ENCODE assay signal across 1 cellular context in genomic region chr19:49684251-49684982, GRCh38.
TF ChIP-seq lines count a peak whose summit lies in the region.

No MANE protein-coding gene starts in this region.

TF ChIP-seq in HepG2, 621 proteins besides CTCF, POLR2A, EP300 and RAD21:
- TF ChIP-seq MTF1 (CRISPR knock-in tag; IDR thresholded peaks at IDR 0.05) = no peak
- no peak for TF ChIP-seq GMEB1 (CRISPR knock-in tag; IDR thresholded peaks at IDR 0.05; ENCODE audit: borderline replicate concordance)
- no peak for TF ChIP-seq CBX5 (CRISPR knock-in tag; IDR thresholded peaks at IDR 0.05; ENCODE audit: borderline replicate concordance)
- TF ChIP-seq ZNF556 (CRISPR knock-in tag; IDR thresholded peaks at IDR 0.05; ENCODE audit: borderline replicate concordance) = no peak
- no peak for TF ChIP-seq ZNF850 (CRISPR knock-in tag; conservative IDR thresholded peaks at IDR 0.05)
- peak; percentile 10; the same call in 1 of the 2 replicates for TF ChIP-seq DNMT1 (CRISPR knock-in tag; IDR thresholded peaks at IDR 0.05)
- TF ChIP-seq XRCC5 (optimal IDR thresholded peaks at IDR 0.05; ENCODE audit: low read length) = peak; percentile 65
- no peak for TF ChIP-seq KMT2B (CRISPR knock-in tag; IDR thresholded peaks at IDR 0.05)
- TF ChIP-seq ZNF687 (CRISPR knock-in tag; IDR thresholded peaks at IDR 0.05) = peak; percentile 32; the same call in 1 of the 2 replicates
- TF ChIP-seq E2F5 (CRISPR knock-in tag; conservative IDR thresholded peaks at IDR 0.05) = no peak
- no peak for TF ChIP-seq ZNF143 (CRISPR knock-in tag; IDR thresholded peaks at IDR 0.05)
- TF ChIP-seq CREB3 (CRISPR knock-in tag; IDR thresholded peaks at IDR 0.05) = no peak
- no peak for TF ChIP-seq CEBPG (CRISPR knock-in tag; IDR thresholded peaks at IDR 0.05)
- no peak for TF ChIP-seq ZNF281 (CRISPR knock-in tag; IDR thresholded peaks at IDR 0.05; ENCODE audit: borderline replicate concordance)
- peak; percentile 30; the same call in 1 of the 2 replicates for TF ChIP-seq ZBTB33 (CRISPR knock-in tag; IDR thresholded peaks at IDR 0.05)
- no peak for TF ChIP-seq ZNF335 (CRISPR knock-in tag; IDR thresholded peaks at IDR 0.05)
- TF ChIP-seq PREB (CRISPR knock-in tag; IDR thresholded peaks at IDR 0.05) = no peak
- no peak for TF ChIP-seq ZNF275 (CRISPR knock-in tag; IDR thresholded peaks at IDR 0.05; ENCODE audit: borderline replicate concordance)
- no peak for TF ChIP-seq ADNP (CRISPR knock-in tag; IDR thresholded peaks at IDR 0.05)
- TF ChIP-seq KAT8 (CRISPR knock-in tag; IDR thresholded peaks at IDR 0.05) = no peak
- TF ChIP-seq ZNF512B (CRISPR knock-in tag; IDR thresholded peaks at IDR 0.05; ENCODE audit: borderline replicate concordance) = no peak
- TF ChIP-seq ZBTB8A (CRISPR knock-in tag; IDR thresholded peaks at IDR 0.05; ENCODE audit: borderline replicate concordance, low read depth) = no peak
- TF ChIP-seq ZEB1 (IDR thresholded peaks at IDR 0.05; ENCODE audit: insufficient replicate concordance, low read depth) = no peak
- no peak for TF ChIP-seq TBX2 (CRISPR knock-in tag; IDR thresholded peaks at IDR 0.05; ENCODE audit: borderline replicate concordance)
- peak; percentile 24; the same call in 1 of the 2 replicates for TF ChIP-seq KDM5B (CRISPR knock-in tag; IDR thresholded peaks at IDR 0.05; ENCODE audit: borderline replicate concordance)
- no peak for TF ChIP-seq HNF4A (CRISPR knock-in tag; IDR thresholded peaks at IDR 0.05)
- TF ChIP-seq ZNF253 (CRISPR knock-in tag; IDR thresholded peaks at IDR 0.05; ENCODE audit: borderline replicate concordance) = no peak
- no peak for TF ChIP-seq ZNF282 (IDR thresholded peaks at IDR 0.05; ENCODE audit: partially characterized antibody)
- TF ChIP-seq RBM22 (optimal IDR thresholded peaks at IDR 0.05; ENCODE audit: low read length) = no peak
- TF ChIP-seq AGO2 (optimal IDR thresholded peaks at IDR 0.05; ENCODE audit: low read depth, low read length) = peak; percentile 91
- peak; percentile 43 for TF ChIP-seq TAF15 (IDR thresholded peaks at IDR 0.05; ENCODE audit: low read depth, low read length, poor library complexity, severe bottlenecking)
- no peak for TF ChIP-seq TCF7L2 (IDR thresholded peaks at IDR 0.05; ENCODE audit: low read depth, low read length)
- TF ChIP-seq ZNF780A (CRISPR knock-in tag; IDR thresholded peaks at IDR 0.05) = no peak
- TF ChIP-seq ZNF430 (CRISPR knock-in tag; IDR thresholded peaks at IDR 0.05) = no peak
- TF ChIP-seq RELA (CRISPR knock-in tag; IDR thresholded peaks at IDR 0.05) = no peak
- TF ChIP-seq CCDC6 (CRISPR knock-in tag; IDR thresholded peaks at IDR 0.05) = no peak
- no peak for TF ChIP-seq ZNF251 (CRISPR knock-in tag; IDR thresholded peaks at IDR 0.05)
- no peak for TF ChIP-seq PCBP2 (optimal IDR thresholded peaks at IDR 0.05; ENCODE audit: low read depth, low read length, poor library complexity, severe bottlenecking)
- no peak for TF ChIP-seq AHR (CRISPR knock-in tag; IDR thresholded peaks at IDR 0.05)
